Comparison of ENCODE assay signal across 9 cellular contexts in the genomic region with DNA sequence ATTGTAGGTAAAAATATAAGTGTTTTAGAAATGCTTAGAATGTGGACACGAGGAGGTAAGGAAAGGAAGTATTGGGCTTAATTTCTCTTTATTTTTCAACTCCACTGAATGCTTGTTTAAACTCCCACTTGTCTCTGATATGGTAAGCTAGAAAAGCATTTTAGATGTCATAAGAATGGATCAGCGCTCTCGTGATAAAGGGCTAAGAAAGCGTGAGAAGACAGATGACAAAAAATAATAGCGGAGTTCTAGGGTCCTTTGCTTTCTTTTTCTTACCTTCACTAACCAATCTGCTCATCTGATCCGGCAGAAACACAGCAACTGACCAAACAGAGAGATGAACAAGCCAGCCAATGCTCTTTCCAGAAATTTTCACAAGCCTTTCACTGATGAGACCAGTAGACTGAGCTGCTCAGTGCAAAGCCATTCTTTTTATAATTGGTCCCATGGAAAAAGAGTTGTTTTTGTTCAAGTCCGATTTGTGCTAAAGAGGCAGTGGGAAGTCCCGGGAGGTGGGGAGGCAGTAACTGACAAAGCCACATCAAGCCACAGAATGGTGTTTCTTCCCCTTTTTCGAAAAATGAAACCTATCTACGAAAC. TPM values are rescaled to one million over a fixed set of nuclear protein-coding genes. Genes with fewer than 3 reads are reported as not detected.
DNase-seq lines count a peak whose midpoint lies in the region; ATAC-seq and TF ChIP-seq lines count a peak whose summit lies in the region.
"Had no signal": no experiment of that assay in that cellular context is flagged by ENCODE, and none has a peak within 500 bp of the region (broad histone marks: within the 10 kb centered on the region; RNA-seq: fewer than 3 reads in every experiment).

A gene with protein sequence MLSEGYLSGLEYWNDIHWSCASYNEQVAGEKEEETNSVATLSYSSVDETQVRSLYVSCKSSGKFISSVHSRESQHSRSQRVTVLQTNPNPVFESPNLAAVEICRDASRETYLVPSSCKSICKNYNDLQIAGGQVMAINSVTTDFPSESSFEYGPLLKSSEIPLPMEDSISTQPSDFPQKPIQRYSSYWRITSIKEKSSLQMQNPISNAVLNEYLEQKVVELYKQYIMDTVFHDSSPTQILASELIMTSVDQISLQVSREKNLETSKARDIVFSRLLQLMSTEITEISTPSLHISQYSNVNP (minus strand): TSS at position 405 of the 600 bp plus-strand sequence. CDS start 17,411 bp downstream, outside the sequence.

- H2AFZ ChIP-seq in OCI-LY1 (ENCODE audit: low read length): no peak within 1 kb of the TSS

- H3K9ac ChIP-seq in OCI-LY1 (ENCODE audit: low read length): peak within 1 kb of the TSS; percentile 83

- peaks cover 45% of the 10 kb centered on the region for H3K79me2 ChIP-seq in OCI-LY1 (ENCODE audit: insufficient read depth, low read length)

- 56 to 65% methylated on average over 10 of the region's 10 CpGs for WGBS in testis, 2 donors

- no peaks in the 10 kb centered on the region for H3K9me2 ChIP-seq in OCI-LY1 (ENCODE audit: low read depth, low read length)

- no peaks in the 10 kb centered on the region for H3F3A ChIP-seq in OCI-LY1 (ENCODE audit: insufficient read depth, low read length)

- intact Hi-C loops in testis (cut with DNase I; ENCODE audit: low total_unique reads) (no loop called here), posterior vena cava (cut with DNase I) (no loop called here)

- no peaks in the 10 kb centered on the region for H3K27me3 ChIP-seq in OCI-LY1 (ENCODE audit: insufficient read depth, low read length)
- H3K27me3 ChIP-seq in testis: no peaks in the 10 kb centered on the region
- H3K27me3 ChIP-seq: SJSA1 had no signal

- no peaks in the 10 kb centered on the region for H4K20me1 ChIP-seq in OCI-LY1 (ENCODE audit: insufficient read depth, low read length)

- H3K9me3 ChIP-seq in OCI-LY1 (ENCODE audit: low read length) (no peaks in the 10 kb centered on the region), testis (no peaks in the 10 kb centered on the region)
- H3K9me3 ChIP-seq: SJSA1 had no signal

- H3K4me1 ChIP-seq in OCI-LY1 (ENCODE audit: insufficient read depth, low read length, severe bottlenecking) (peaks cover 38% of the 10 kb centered on the region), testis (no peaks in the 10 kb centered on the region)
- H3K4me1 ChIP-seq: SJSA1 had no signal

- H3K36me3 ChIP-seq in OCI-LY1 (ENCODE audit: insufficient read depth, low read length): peaks cover 31% of the 10 kb centered on the region
- H3K36me3 ChIP-seq in testis (ENCODE audit: low read depth, missing control alignments): no peaks in the 10 kb centered on the region
- H3K36me3 ChIP-seq: SJSA1 had no signal

- H3K27ac ChIP-seq in OCI-LY1 (ENCODE audit: low read depth, low read length, poor library complexity, severe bottlenecking): peak within 1 kb of the TSS; percentile 98
- H3K27ac ChIP-seq in testis: no peak within 1 kb of the TSS
- H3K27ac ChIP-seq: SJSA1 had no signal

- DNase-seq in effector CD4-positive, alpha-beta T cell: peak; percentile 2
- no peak for DNase-seq in testis
- DNase-seq in NCI-H187 treated with DMSO at 0.1 percent for 48 hours (lab: John Stamatoyannopoulos, UW): no peak
- no peak for DNase-seq in iPS-NIHi7 (ENCODE audit: extremely low spot score)
- no peak for DNase-seq in posterior vena cava (ENCODE audit: low spot score)

- no peak for TF ChIP-seq POLR2A in testis (IDR thresholded peaks at IDR 0.05)

- H3K4me2 ChIP-seq in OCI-LY1 (ENCODE audit: low read length): peak within 1 kb of the TSS; percentile 81

- H3K4me3 ChIP-seq in OCI-LY1 (ENCODE audit: low read depth, low read length, poor library complexity, severe bottlenecking) (peak within 1 kb of the TSS; percentile 81), testis (no peak within 1 kb of the TSS)
- H3K4me3 ChIP-seq: SJSA1 had no signal

- ATAC-seq in GM18873 (IDR thresholded peaks at IDR 0.05; ENCODE audit: low FRiP score, unreplicated experiment) (peak; percentile 89), HG02852 (IDR thresholded peaks at IDR 0.05; ENCODE audit: unreplicated experiment) (peak; percentile 87)

- TF ChIP-seq CTCF in OCI-LY1 (IDR thresholded peaks at IDR 0.05; ENCODE audit: low read length) (no peak), testis (IDR thresholded peaks at IDR 0.05) (no peak)

RNA-seq across cellular contexts. Expression of the gene that starts here (rescaled TPM):
- total RNA-seq in testis (under 1 TPM in 1 of 2 donors, not detected in 1; 0.25 TPM), posterior vena cava (1 to 10 TPM in 1 of 2 donors, under 1 TPM in 1; 0.79 to 1.1 TPM)
- polyA plus RNA-seq in testis (ENCODE audit: insufficient read depth, low read depth, low replicate concordance): 0.66 TPM
- total RNA-seq: SJSA1 had no signal
